2 cellular contexts compared by ENCODE assay signal in genomic region chr15:64766041-64766440, GRCh38.
TF ChIP-seq lines count a peak whose summit lies in the region.

No MANE protein-coding gene starts in this region.

TF ChIP-seq in HepG2, 621 proteins besides CTCF, POLR2A, EP300 and RAD21:
- no peak for TF ChIP-seq ZNF574 (CRISPR knock-in tag; IDR thresholded peaks at IDR 0.05)

TF ChIP-seq in K562, 482 proteins besides CTCF, POLR2A, EP300 and RAD21:
- no peak for TF ChIP-seq ZBTB26 (CRISPR knock-in tag; IDR thresholded peaks at IDR 0.05)
- peak; percentile 79 for TF ChIP-seq PKNOX1 (IDR thresholded peaks at IDR 0.05)
